Comparison of ENCODE assay signal across 1 cellular context in the genomic region with DNA sequence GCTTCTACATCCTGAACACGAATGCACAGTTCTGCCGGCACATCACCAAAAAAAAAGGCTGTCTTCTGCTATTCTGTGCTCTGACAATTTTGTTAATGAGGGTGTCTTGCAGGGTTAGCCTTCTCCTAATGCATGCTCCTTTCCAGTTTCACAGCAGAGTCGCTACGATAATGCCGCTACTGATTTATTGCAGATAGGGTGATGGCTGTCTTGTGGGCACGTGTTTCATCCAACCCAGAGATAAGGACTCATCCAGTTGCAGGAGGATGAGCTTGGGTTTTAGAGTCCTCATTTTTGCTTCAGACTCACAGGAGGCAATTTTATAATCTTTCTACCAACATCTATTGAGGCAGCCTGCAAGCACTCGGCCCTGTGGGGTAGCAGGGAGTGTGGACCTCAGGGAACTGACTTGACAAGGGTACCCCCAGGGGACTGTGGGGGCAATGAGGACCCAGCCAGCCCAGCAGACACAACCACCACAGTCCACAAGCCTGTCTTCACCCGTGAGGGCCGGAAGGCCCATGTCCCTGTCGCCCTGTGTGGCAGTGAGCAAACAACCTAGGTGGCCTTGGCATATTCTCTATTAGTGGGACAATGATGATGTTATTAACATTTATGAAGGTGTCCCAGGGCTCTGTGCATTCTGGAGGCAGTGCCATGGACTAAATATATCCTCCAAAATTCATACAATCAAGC.
TF ChIP-seq lines count a peak whose summit lies in the region.

No MANE protein-coding gene starts in this region.

TF ChIP-seq in SK-N-SH treated with all-trans-retinoic acid at 6 μM for 48 hours, 23 proteins besides CTCF, POLR2A, EP300 and RAD21 (continued from another document):
- TF ChIP-seq, protein P1, sequence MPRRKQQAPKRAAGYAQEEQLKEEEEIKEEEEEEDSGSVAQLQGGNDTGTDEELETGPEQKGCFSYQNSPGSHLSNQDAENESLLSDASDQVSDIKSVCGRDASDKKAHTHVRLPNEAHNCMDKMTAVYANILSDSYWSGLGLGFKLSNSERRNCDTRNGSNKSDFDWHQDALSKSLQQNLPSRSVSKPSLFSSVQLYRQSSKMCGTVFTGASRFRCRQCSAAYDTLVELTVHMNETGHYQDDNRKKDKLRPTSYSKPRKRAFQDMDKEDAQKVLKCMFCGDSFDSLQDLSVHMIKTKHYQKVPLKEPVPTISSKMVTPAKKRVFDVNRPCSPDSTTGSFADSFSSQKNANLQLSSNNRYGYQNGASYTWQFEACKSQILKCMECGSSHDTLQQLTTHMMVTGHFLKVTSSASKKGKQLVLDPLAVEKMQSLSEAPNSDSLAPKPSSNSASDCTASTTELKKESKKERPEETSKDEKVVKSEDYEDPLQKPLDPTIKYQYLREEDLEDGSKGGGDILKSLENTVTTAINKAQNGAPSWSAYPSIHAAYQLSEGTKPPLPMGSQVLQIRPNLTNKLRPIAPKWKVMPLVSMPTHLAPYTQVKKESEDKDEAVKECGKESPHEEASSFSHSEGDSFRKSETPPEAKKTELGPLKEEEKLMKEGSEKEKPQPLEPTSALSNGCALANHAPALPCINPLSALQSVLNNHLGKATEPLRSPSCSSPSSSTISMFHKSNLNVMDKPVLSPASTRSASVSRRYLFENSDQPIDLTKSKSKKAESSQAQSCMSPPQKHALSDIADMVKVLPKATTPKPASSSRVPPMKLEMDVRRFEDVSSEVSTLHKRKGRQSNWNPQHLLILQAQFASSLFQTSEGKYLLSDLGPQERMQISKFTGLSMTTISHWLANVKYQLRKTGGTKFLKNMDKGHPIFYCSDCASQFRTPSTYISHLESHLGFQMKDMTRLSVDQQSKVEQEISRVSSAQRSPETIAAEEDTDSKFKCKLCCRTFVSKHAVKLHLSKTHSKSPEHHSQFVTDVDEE (CRISPR knock-in tag; IDR thresholded peaks at IDR 0.05): no peak
- TF ChIP-seq ESRRG (CRISPR knock-in tag; IDR thresholded peaks at IDR 0.05) (no peak), TCF4 (CRISPR knock-in tag; IDR thresholded peaks at IDR 0.05; ENCODE audit: borderline replicate concordance) (no peak)
TF ChIP-seq in SK-N-SH treated with all-trans-retinoic acid at 6 μM for 48 hours: peak in this region for 0.
